Comparison of ENCODE assay signal across 10 cellular contexts in genomic region chr3:165895919-165896318, GRCh38. TPM values are rescaled to one million over a fixed set of nuclear protein-coding genes. Genes with fewer than 3 reads are reported as not detected.
A peak's percentile ranks its signal among the peaks of the same experiment; 100 is the strongest.
DNase-seq lines count a peak whose midpoint lies in the region; ATAC-seq lines count a peak whose summit lies in the region.
"Had no signal": no experiment of that assay in that cellular context is flagged by ENCODE, and none has a peak within 500 bp of the region (broad histone marks: within the 10 kb centered on the region; RNA-seq: fewer than 3 reads in every experiment).

No MANE protein-coding gene starts in this region.

- H3K9me3 Mint-ChIP-seq in activated naive CD8-positive, alpha-beta T cell treated with anti-CD3 and anti-CD28 coated beads, Interleukin-2, amount 50 U/mL, for 24 hours = no peaks in the 10 kb centered on the region
- H3K9me3 Mint-ChIP-seq in activated naive CD8-positive, alpha-beta T cell treated with anti-CD3 and anti-CD28 coated beads for 36 hours = no peaks in the 10 kb centered on the region

- no peaks in the 10 kb centered on the region for H3K4me1 Mint-ChIP-seq in activated naive CD8-positive, alpha-beta T cell treated with anti-CD3 and anti-CD28 coated beads, Interleukin-2, amount 50 U/mL, for 24 hours
- no peaks in the 10 kb centered on the region for H3K4me1 Mint-ChIP-seq in activated naive CD8-positive, alpha-beta T cell treated with anti-CD3 and anti-CD28 coated beads for 36 hours

- ATAC-seq in activated naive CD8-positive, alpha-beta T cell treated with anti-CD3 and anti-CD28 coated beads, Interleukin-2, amount 50 U/mL, for 24 hours = no peak
- no peak for ATAC-seq in HG02610 (IDR thresholded peaks at IDR 0.05; ENCODE audit: unreplicated experiment)
- no peak for ATAC-seq in HG02759 (IDR thresholded peaks at IDR 0.05; ENCODE audit: unreplicated experiment)

- peak; percentile 7 for DNase-seq in activated naive CD8-positive, alpha-beta T cell treated with anti-CD3 and anti-CD28 coated beads, Interleukin-2, amount 50 U/mL, for 24 hours
- no peak for DNase-seq in activated naive CD8-positive, alpha-beta T cell treated with anti-CD3 and anti-CD28 coated beads for 36 hours
- DNase-seq in NCI-H524 (lab: John Stamatoyannopoulos, UW) (peak; percentile 29 to 77), cerebellar cortex (ENCODE audit: low spot score) (peak; percentile 5), NCI-H526 treated with DMSO at 0.1 percent for 48 hours (lab: John Stamatoyannopoulos, UW) (no peak)
- no peak for DNase-seq in activated CD8-positive, alpha-beta memory T cell treated with anti-CD3 and anti-CD28 coated beads, Interleukin-2, amount 50 U/mL, for 48 hours
- DNase-seq: CD4-positive, alpha-beta T cell; ovary had no signal

- H3K27ac Mint-ChIP-seq in activated naive CD8-positive, alpha-beta T cell treated with anti-CD3 and anti-CD28 coated beads, Interleukin-2, amount 50 U/mL, for 24 hours = no peak overlapping the region
- no peak overlapping the region for H3K27ac Mint-ChIP-seq in activated naive CD8-positive, alpha-beta T cell treated with anti-CD3 and anti-CD28 coated beads for 36 hours
- H3K27ac Mint-ChIP-seq: CD4-positive, alpha-beta T cell had no signal

- no peak overlapping the region for H3K4me3 Mint-ChIP-seq in activated naive CD8-positive, alpha-beta T cell treated with anti-CD3 and anti-CD28 coated beads, Interleukin-2, amount 50 U/mL, for 24 hours
- no peak overlapping the region for H3K4me3 Mint-ChIP-seq in activated naive CD8-positive, alpha-beta T cell treated with anti-CD3 and anti-CD28 coated beads for 36 hours
- H3K4me3 Mint-ChIP-seq: CD4-positive, alpha-beta T cell had no signal

- H3K36me3 Mint-ChIP-seq in activated naive CD8-positive, alpha-beta T cell treated with anti-CD3 and anti-CD28 coated beads, Interleukin-2, amount 50 U/mL, for 24 hours (ENCODE audit: low read depth) = no peaks in the 10 kb centered on the region
- H3K36me3 Mint-ChIP-seq in activated naive CD8-positive, alpha-beta T cell treated with anti-CD3 and anti-CD28 coated beads for 36 hours = no peaks in the 10 kb centered on the region

- H3K27me3 Mint-ChIP-seq in activated naive CD8-positive, alpha-beta T cell treated with anti-CD3 and anti-CD28 coated beads, Interleukin-2, amount 50 U/mL, for 24 hours = no peaks in the 10 kb centered on the region
- no peaks in the 10 kb centered on the region for H3K27me3 Mint-ChIP-seq in activated naive CD8-positive, alpha-beta T cell treated with anti-CD3 and anti-CD28 coated beads for 36 hours
- H3K27me3 Mint-ChIP-seq: CD4-positive, alpha-beta T cell had no signal

RNA-seq across cellular contexts. Expression of gene BCHE, which starts 58.7 kb away (rescaled TPM):
- not detected for total RNA-seq in activated naive CD8-positive, alpha-beta T cell treated with anti-CD3 and anti-CD28 coated beads for 36 hours
- total RNA-seq: CD4-positive, alpha-beta T cell had no signal

Comparison
In these comparisons a context has a peak if more than half of its experiments do, and no peak if none do; other contexts are left out.
1. DNase-seq: peak in activated naive CD8-positive, alpha-beta T cell treated with anti-CD3 and anti-CD28 coated beads, Interleukin-2, amount 50 U/mL, for 24 hours (single experiment), NCI-H524 (2 of 2) and cerebellar cortex (single experiment); none in activated naive CD8-positive, alpha-beta T cell treated with anti-CD3 and anti-CD28 coated beads for 36 hours (single experiment), NCI-H526 treated with DMSO at 0.1 percent for 48 hours (single experiment) and activated CD8-positive, alpha-beta memory T cell treated with anti-CD3 and anti-CD28 coated beads, Interleukin-2, amount 50 U/mL, for 48 hours (single experiment).